4 cellular contexts compared by ENCODE assay signal in the genomic region with DNA sequence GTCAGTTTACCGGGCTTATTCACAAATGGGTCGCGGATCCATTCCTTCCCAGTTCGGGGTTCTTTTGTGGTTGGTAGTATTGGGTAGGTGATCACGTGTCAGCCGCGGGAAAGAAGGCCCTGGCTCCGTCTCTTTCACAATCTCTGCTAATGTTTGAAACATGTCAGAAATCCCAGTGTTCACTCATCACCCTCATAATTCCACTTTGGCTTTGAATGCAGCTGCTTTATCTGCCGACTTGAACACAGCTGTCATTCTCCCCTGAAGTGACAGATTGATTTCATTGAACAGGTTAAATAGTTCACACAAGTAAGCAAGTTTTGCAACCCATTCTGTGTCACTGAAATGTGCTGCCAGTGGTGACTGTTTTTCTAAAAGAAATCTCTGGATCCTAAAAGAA. TPM values are rescaled to one million over a fixed set of nuclear protein-coding genes. Genes with fewer than 3 reads are reported as not detected.
"Had no signal": no experiment of that assay in that cellular context is flagged by ENCODE, and none has a peak within 500 bp of the region (broad histone marks: within the 10 kb centered on the region; RNA-seq: fewer than 3 reads in every experiment).

No MANE protein-coding gene starts in this region.

RNA-seq across cellular contexts. Expression of a gene that starts 44.5 kb away (rescaled TPM):
- total RNA-seq: GM23248, GM23338, H4, HFFc6 had no signal
- polyA plus RNA-seq: GM23248 had no signal
